In the genomic region with DNA sequence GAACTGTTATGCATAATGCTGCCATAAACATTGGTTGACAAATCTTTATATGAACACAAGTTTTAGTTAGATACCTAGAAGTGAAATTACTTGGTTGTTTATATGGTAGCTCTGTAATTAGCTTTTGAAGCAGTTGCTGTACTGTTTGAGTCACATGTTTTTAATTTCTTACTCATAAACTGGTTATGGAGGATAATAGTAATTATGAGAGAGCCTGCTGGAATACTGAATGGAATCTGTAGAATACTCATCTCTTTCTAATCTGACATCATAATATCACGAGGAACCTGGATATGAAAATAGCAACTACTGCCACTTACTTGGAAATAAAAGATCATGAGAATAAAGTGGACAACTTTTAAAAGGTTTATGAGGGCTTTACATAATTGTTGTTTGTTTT, we compare ENCODE assay signal across 20 cellular contexts.
"Had no signal": no experiment of that assay in that cellular context is flagged by ENCODE, and none has a peak within 500 bp of the region (broad histone marks: within the 10 kb centered on the region; RNA-seq: fewer than 3 reads in every experiment).

No MANE protein-coding gene starts in this region.

- H3K27me3 ChIP-seq: esophagus muscularis mucosa, hepatocyte, left lung, neural progenitor cell, right atrium auricular region, transverse colon, vagina had no signal

- H3K79me2 ChIP-seq: hepatocyte had no signal

- H3K4me1 ChIP-seq: left lung, neural progenitor cell, prostate gland, right atrium auricular region, transverse colon, vagina had no signal

- H2AFZ ChIP-seq: hepatocyte, neural progenitor cell had no signal

- H3K36me3 ChIP-seq: esophagus muscularis mucosa, left lung, neural progenitor cell, prostate gland, right atrium auricular region, thoracic aorta, transverse colon, vagina had no signal

- FAIRE-seq: colon, islet of Langerhans had no signal

- H3K9ac ChIP-seq: neural progenitor cell had no signal

- H3K4me3 ChIP-seq: esophagus muscularis mucosa, hepatocyte, left lung, neural progenitor cell, prostate gland, right atrium auricular region, thoracic aorta, transverse colon, vagina had no signal

- H3K4me2 ChIP-seq: hepatocyte, neural progenitor cell had no signal

- H3K27ac ChIP-seq: hepatocyte, left lung, neural progenitor cell, prostate gland, right atrium auricular region, vagina had no signal

- H3K9me3 ChIP-seq: prostate gland, vagina had no signal

- DNase-seq: central memory CD4-positive, alpha-beta T cell; effector CD8-positive, alpha-beta T cell; endodermal cell; left cardiac atrium; left lung; mesendoderm; midbrain; naive thymus-derived CD4-positive, alpha-beta T cell; stimulated activated CD4-positive, alpha-beta T cell treated with anti-CD3 and anti-CD28 coated beads, Interleukin-2, amount 100 ng/mL, for 24 hours; stimulated activated CD4-positive, alpha-beta T cell treated with anti-CD3 and anti-CD28 coated beads, Interleukin-4, amount 100 ng/mL, for 4 hours; transverse colon had no signal
